21 cellular contexts compared by ENCODE assay signal in the genomic region with DNA sequence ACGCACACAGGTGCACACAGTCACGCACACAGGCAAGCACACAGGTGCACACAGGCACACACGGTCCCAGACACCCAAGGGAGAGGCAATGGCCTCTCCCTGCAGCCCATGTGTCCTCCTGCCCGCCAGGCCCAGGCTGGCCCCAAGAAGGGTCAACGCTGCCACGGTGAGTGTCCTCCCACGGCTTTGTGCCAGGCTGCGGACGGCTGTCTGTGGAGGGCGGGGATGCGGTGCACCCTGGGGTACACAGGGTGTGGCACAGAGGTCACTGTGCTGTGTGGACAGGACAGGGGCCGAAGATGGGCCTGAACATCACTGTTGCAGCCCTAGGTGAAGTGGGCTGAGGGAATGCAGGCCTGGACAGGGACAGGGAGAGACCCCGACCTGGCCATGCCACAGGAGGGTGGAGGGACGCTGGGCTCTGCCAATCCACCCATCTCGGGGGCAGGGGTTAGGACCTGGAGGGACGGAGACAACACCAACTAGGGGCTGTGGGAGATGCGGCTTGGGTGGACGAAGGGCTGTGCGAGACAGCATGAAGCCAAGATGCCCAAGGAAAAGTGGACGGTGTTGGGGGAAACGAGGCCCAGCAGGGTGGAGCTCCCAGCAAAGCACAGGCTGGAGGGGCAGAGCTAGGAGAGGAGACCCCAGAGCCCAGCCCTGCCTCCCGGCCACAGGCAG.
DNase-seq lines count a peak whose midpoint lies in the region; ATAC-seq, FAIRE-seq and TF ChIP-seq lines count a peak whose summit lies in the region.
"Had no signal": no experiment of that assay in that cellular context is flagged by ENCODE, and none has a peak within 500 bp of the region (broad histone marks: within the 10 kb centered on the region; RNA-seq: fewer than 3 reads in every experiment).

No MANE protein-coding gene starts in this region.

- H3K36me3 Mint-ChIP-seq in activated T-cell treated with anti-CD3 and anti-CD28 coated beads, Interleukin-2, amount 50 U/mL, for 72 hours (ENCODE audit: insufficient read depth in 2 of 2): no peaks in the 10 kb centered on the region

- H3K27ac ChIP-seq in kidney (ENCODE audit: low read depth in 2 of 2, low read length in 2 of 2) (no peak overlapping the region), testis (no peak overlapping the region)
- H3K27ac ChIP-seq: GM23248, parathyroid adenoma, skin epidermis had no signal

- H3K27me3 Mint-ChIP-seq in activated T-cell treated with anti-CD3 and anti-CD28 coated beads, Interleukin-2, amount 50 U/mL, for 72 hours (ENCODE audit: low read depth): peaks cover 14% of the 10 kb centered on the region

- no peak for ATAC-seq in activated T-cell treated with anti-CD3 and anti-CD28 coated beads, Interleukin-2, amount 50 U/mL, for 72 hours (replicated peaks in 1 of 2)

- no peaks in the 10 kb centered on the region for H3K9me3 ChIP-seq in kidney (ENCODE audit: control insufficient read depth in 1 of 2, low read length in 2 of 2)
- H3K9me3 ChIP-seq in testis: no peaks in the 10 kb centered on the region

- no peak overlapping the region for H3K9ac ChIP-seq in kidney (ENCODE audit: low read length in 2 of 2)
- H3K9ac ChIP-seq: GM23248, parathyroid adenoma had no signal

- WGBS in testis, 2 donors: 87 to 88% methylated on average over 20 to 22 of the region's 22 CpGs

- no peak for FAIRE-seq in kidney (lab: Jason Lieb, UNC)
- FAIRE-seq: G401.6 had no signal

- H3K27ac Mint-ChIP-seq in activated T-cell treated with anti-CD3 and anti-CD28 coated beads, Interleukin-2, amount 50 U/mL, for 72 hours: no peak overlapping the region

- H3K9me3 Mint-ChIP-seq in activated T-cell treated with anti-CD3 and anti-CD28 coated beads, Interleukin-2, amount 50 U/mL, for 72 hours: no peaks in the 10 kb centered on the region

- intact Hi-C loops in kidney (cut with DNase I) (no loop called here), testis (cut with DNase I; ENCODE audit: low total_unique reads) (no loop called here)

- no peak overlapping the region for H3K4me3 ChIP-seq in kidney (ENCODE audit: low read length in 2 of 2)
- no peak overlapping the region for H3K4me3 ChIP-seq in testis
- H3K4me3 ChIP-seq: GM23248, skin epidermis had no signal

- H3K36me3 ChIP-seq in kidney (ENCODE audit: control insufficient read depth in 1 of 2, insufficient read depth in 2 of 2, low read length in 2 of 2) (no peaks in the 10 kb centered on the region), testis (ENCODE audit: low read depth, missing control alignments) (no peaks in the 10 kb centered on the region)

- H3K4me1 Mint-ChIP-seq in activated T-cell treated with anti-CD3 and anti-CD28 coated beads, Interleukin-2, amount 50 U/mL, for 72 hours (ENCODE audit: low read depth): no peaks in the 10 kb centered on the region

- peak; percentile 11 to 13 for DNase-seq in activated T-cell treated with anti-CD3 and anti-CD28 coated beads, Interleukin-2, amount 50 U/mL, for 48 hours
- no peak for DNase-seq in activated T-cell treated with anti-CD3 and anti-CD28 coated beads, Interleukin-2, amount 50 U/mL, for 72 hours
- peak; percentile 10 for DNase-seq in activated CD8-positive, alpha-beta memory T cell treated with anti-CD3 and anti-CD28 coated beads, Interleukin-2, amount 50 U/mL, for 4 hours
- DNase-seq in kidney: peak; percentile 45
- peak; percentile 10 for DNase-seq in testis
- no peak for DNase-seq in inferior parietal cortex (ENCODE audit: extremely low spot score)
- DNase-seq in GM19238 (ENCODE audit: insufficient read length, low spot score): no peak
- no peak for DNase-seq in 8988T
- DNase-seq: ACHN; activated CD4-positive, alpha-beta T cell treated with anti-CD3 and anti-CD28 coated beads, Interleukin-2, amount 50 U/mL, for 48 hours; activated gamma-delta T cell; effector CD8-positive, alpha-beta T cell; GM23248; Kasumi-1; NCI-H1105; NCI-H524; stimulated activated CD4-positive, alpha-beta T cell treated with anti-CD3 and anti-CD28 coated beads, Interleukin-4, amount 100 ng/mL, for 1 hour; T-helper 1 cell had no signal

- no peaks in the 10 kb centered on the region for H3K27me3 ChIP-seq in testis

- no peak overlapping the region for H3K4me3 Mint-ChIP-seq in activated T-cell treated with anti-CD3 and anti-CD28 coated beads, Interleukin-2, amount 50 U/mL, for 72 hours

- no peak for TF ChIP-seq CTCF in kidney (IDR thresholded peaks at IDR 0.05; ENCODE audit: borderline replicate concordance, extremely low read depth, insufficient read depth)
- TF ChIP-seq CTCF in testis (IDR thresholded peaks at IDR 0.05): no peak

- TF ChIP-seq POLR2A in testis (IDR thresholded peaks at IDR 0.05): no peak

- no peaks in the 10 kb centered on the region for H3K4me1 ChIP-seq in kidney (ENCODE audit: control insufficient read depth in 1 of 2, insufficient read depth in 1 of 2, low read depth in 1 of 2, low read length in 2 of 2)
- no peaks in the 10 kb centered on the region for H3K4me1 ChIP-seq in testis
- H3K4me1 ChIP-seq: parathyroid adenoma had no signal

Comparison
In these comparisons a context has a peak if more than half of its experiments do, and no peak if none do; other contexts are left out.
1. DNase-seq: peak in activated T-cell treated with anti-CD3 and anti-CD28 coated beads, Interleukin-2, amount 50 U/mL, for 48 hours (2 of 2), activated CD8-positive, alpha-beta memory T cell treated with anti-CD3 and anti-CD28 coated beads, Interleukin-2, amount 50 U/mL, for 4 hours (single experiment), kidney (single experiment) and testis (single experiment); none in activated T-cell treated with anti-CD3 and anti-CD28 coated beads, Interleukin-2, amount 50 U/mL, for 72 hours (0 of 2), inferior parietal cortex (single experiment), GM19238 (single experiment) and 8988T (single experiment).